16 cellular contexts compared by ENCODE assay signal in the genomic region with DNA sequence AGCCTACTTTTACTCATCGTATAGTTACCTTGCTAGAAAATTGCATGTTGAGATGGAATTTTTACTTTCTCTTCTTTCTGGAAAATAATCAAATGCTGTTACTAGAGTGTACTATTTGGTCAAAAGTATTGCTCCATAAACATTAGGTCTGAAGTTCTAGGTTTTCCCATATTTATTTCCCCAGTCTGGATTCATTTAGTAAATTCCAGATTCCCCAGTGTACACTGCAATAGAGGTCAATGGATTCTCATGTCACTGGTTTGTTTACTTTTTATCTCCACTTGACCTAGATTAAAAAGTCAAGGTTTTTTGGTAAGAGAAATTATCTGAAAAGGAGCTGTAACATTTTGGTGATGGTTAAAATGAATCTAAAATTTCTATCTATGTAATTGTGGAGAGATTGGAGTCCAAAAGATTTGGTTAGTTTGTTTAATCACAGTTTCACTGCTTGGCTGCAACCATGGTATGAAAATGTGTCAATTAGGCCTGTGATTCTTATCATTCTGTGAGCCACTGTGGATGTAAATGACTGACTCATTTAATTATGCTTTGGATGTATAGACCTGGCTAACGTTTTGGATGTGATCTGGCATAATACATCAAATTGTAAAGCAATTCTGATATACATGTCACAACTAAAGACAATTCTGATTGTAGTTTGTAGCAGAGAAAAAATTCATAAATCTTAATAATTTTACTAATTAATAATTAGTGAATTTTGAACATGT. TPM values are rescaled to one million over a fixed set of nuclear protein-coding genes. Genes with fewer than 3 reads are reported as not detected.
"Had no signal": no experiment of that assay in that cellular context is flagged by ENCODE, and none has a peak within 500 bp of the region (broad histone marks: within the 10 kb centered on the region; RNA-seq: fewer than 3 reads in every experiment).

No MANE protein-coding gene starts in this region.

- H3K9me3 ChIP-seq: lower lobe of right lung, psoas muscle, tibial artery, uterus had no signal

- ATAC-seq: activated CD8-positive, alpha-beta memory T cell treated with anti-CD3 and anti-CD28 coated beads, Interleukin-2, amount 10 ng/mL, durations not matched to agents 7 days and 5 days; psoas muscle; stimulated activated memory B cell treated with anti-CD40 and anti-IgM and Interleukin-4, amounts not matched to agents 10 μg/mL and 1 μg/mL and 100 μg/mL, for 72 hours; T-cell had no signal

- H3K4me3 ChIP-seq: lower lobe of right lung, psoas muscle, tibial artery, uterus had no signal

- DNase-seq: activated CD4-positive, alpha-beta memory T cell treated with anti-CD3 and anti-CD28 coated beads for 36 hours; activated CD8-positive, alpha-beta memory T cell treated with anti-CD3 and anti-CD28 coated beads, Interleukin-2, amount 10 ng/mL, durations not matched to agents 7 days and 5 days; activated naive CD4-positive, alpha-beta T cell treated with anti-CD3 and anti-CD28 coated beads, Interleukin-2, amount 50 U/mL, for 16 hours; activated T-cell treated with anti-CD3 and anti-CD28 coated beads, Interleukin-2, amount 50 U/mL, for 24 hours; erythroblast; glutamatergic neuron; hypothalamus; lower lobe of right lung; psoas muscle; stimulated activated CD4-positive, alpha-beta T cell treated with anti-CD3 and anti-CD28 coated beads, Interleukin-12 subunit alpha, Interleukin-12 subunit beta, amount 100 ng/mL, for 4 hours; stimulated activated CD4-positive, alpha-beta T cell treated with anti-CD3 and anti-CD28 coated beads, Interleukin-2, amount 100 ng/mL, for 24 hours; T-cell; tibial artery; uterus had no signal

- H3K36me3 ChIP-seq: lower lobe of right lung, tibial artery, uterus had no signal

- H3K27me3 ChIP-seq: tibial artery, uterus had no signal

- H3K27ac ChIP-seq: lower lobe of right lung, psoas muscle, tibial artery, VCaP had no signal

- H3K4me1 ChIP-seq: lower lobe of right lung, psoas muscle, tibial artery, uterus had no signal

RNA-seq across cellular contexts. Expression of a gene that starts 32.7 kb away (rescaled TPM):
- total RNA-seq: activated CD4-positive, alpha-beta memory T cell treated with anti-CD3 and anti-CD28 coated beads for 36 hours had no signal
